In the genomic region with DNA sequence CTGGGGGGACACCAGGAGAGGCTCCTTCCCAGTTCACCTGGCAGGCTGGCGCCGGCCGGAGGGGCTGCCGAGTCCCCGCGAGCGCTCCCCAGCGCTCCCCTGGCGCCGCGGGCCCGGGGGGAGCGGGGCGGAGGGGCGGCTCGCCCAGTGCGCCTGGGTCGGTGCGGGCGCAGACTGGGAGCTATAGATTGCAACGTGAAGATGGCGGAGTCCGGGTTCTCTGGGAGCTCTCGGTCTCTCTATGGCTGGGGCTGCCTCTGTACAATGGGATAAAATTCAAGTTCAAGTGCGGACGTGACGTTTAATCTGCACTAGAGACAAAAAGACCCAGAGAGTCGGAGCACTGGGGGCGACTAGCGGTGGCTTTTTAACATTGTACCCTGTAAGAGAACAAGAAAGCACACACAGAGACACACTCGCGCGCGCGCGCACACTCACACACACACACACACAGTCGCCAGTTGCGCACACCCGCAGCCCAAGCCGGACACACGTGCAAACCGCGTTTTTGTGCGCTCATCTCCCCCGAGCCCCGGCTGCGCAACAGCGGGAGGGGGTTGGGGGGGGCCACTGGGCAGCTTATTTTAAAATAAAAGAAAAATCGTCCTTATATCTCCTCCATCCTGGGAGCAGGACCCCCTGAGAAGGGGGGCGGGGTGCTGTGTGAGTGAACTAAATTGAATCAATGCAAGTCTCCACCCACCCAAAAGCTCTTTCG, we compare ENCODE assay signal across 8 cellular contexts. TPM values are rescaled to one million over a fixed set of nuclear protein-coding genes. Genes with fewer than 3 reads are reported as not detected.
DNase-seq lines count a peak whose midpoint lies in the region; ATAC-seq and TF ChIP-seq lines count a peak whose summit lies in the region.

A gene (minus strand): TSS at position 247 of the 718 bp plus-strand sequence. CDS start 979 bp downstream, outside the sequence.

- no peaks in the 10 kb centered on the region for H3F3A ChIP-seq in PC-3 (ENCODE audit: low read length, unreplicated experiment)
- H3F3A ChIP-seq in neural progenitor cell (ENCODE audit: low read depth), result peaks cover 28% of the 10 kb centered on the region

- H3K36me3 Mint-ChIP-seq in Calu3 (ENCODE audit: insufficient read depth, unreplicated experiment), result peaks cover 26% of the 10 kb centered on the region
- H3K36me3 Mint-ChIP-seq in activated T-cell treated with anti-CD3 and anti-CD28 coated beads, Interleukin-2, amount 50 U/mL, for 4 hours (ENCODE audit: insufficient read depth), result no peaks in the 10 kb centered on the region
- no peaks in the 10 kb centered on the region for H3K36me3 Mint-ChIP-seq in neural progenitor cell

- H3K4me3 ChIP-seq in PC-3 (ENCODE audit: low read length) (peak within 1 kb of the TSS; percentile 57), neural progenitor cell (peak within 1 kb of the TSS; percentile 75), subcutaneous abdominal adipose tissue (ENCODE audit: low read depth in 1 of 5, low read length in 5 of 5) (peak within 1 kb of the TSS; percentile 31 to 54 (median 48))

- H3K27me3 ChIP-seq in PC-3 (ENCODE audit: low read length), result peaks cover 83% of the 10 kb centered on the region
- H3K27me3 ChIP-seq in neural progenitor cell, result peaks cover 97% of the 10 kb centered on the region
- H3K27me3 ChIP-seq in subcutaneous abdominal adipose tissue (ENCODE audit: control insufficient read depth in 5 of 5, insufficient read depth in 4 of 5, low read length in 5 of 5), result peaks cover 31 to 56% (median 38%) of the 10 kb centered on the region in 5 donors

- no peak within 1 kb of the TSS for H3K27ac Mint-ChIP-seq in Calu3 (ENCODE audit: unreplicated experiment)
- no peak within 1 kb of the TSS for H3K27ac Mint-ChIP-seq in neural progenitor cell

- no peaks in the 10 kb centered on the region for H4K20me1 ChIP-seq in PC-3 (ENCODE audit: low read length)
- peaks cover 45% of the 10 kb centered on the region for H4K20me1 ChIP-seq in neural progenitor cell (ENCODE audit: low read depth)

- ATAC-seq in GM21447 (IDR thresholded peaks at IDR 0.05; ENCODE audit: unreplicated experiment) (peak; percentile 75), PC-3 (peak; percentile 58)
- ATAC-seq in activated T-cell treated with anti-CD3 and anti-CD28 coated beads, Interleukin-2, amount 50 U/mL, for 4 hours, result peak; percentile 72

- intact Hi-C loops in Calu3 (cut with micrococcal nuclease; ENCODE audit: unreplicated experiment), result loop anchor here (1.0 to 10.0 kb wide), 2 partner anchors 143 to 297 kb away; no protein-coding TSS in a partner anchor
- intact Hi-C loops in PC-3 (cut with micrococcal nuclease), result no loop called here

- no peaks in the 10 kb centered on the region for H3K9me2 ChIP-seq in PC-3 (replicated peaks; ENCODE audit: low read length)

- CTCF ChIA-PET in Calu3 (lab: Charles Lee) (interaction anchor here (0.7 kb wide), 1 partner anchor 144 kb away, joined by 3 read pairs; no protein-coding TSS in a partner anchor), PC-3 (lab: Charles Lee) (no interaction called here)

- H3K4me1 Mint-ChIP-seq in Calu3 (ENCODE audit: low read depth, unreplicated experiment) (peaks cover 23% of the 10 kb centered on the region), neural progenitor cell (peaks cover 40% of the 10 kb centered on the region)
- H3K4me1 Mint-ChIP-seq in activated T-cell treated with anti-CD3 and anti-CD28 coated beads, Interleukin-2, amount 50 U/mL, for 4 hours (ENCODE audit: low read depth), result peaks cover 38% of the 10 kb centered on the region

- H3K27ac ChIP-seq in PC-3 (ENCODE audit: low read length), result no peak within 1 kb of the TSS
- H3K27ac ChIP-seq in neural progenitor cell, result no peak within 1 kb of the TSS
- no peak within 1 kb of the TSS for H3K27ac ChIP-seq in subcutaneous abdominal adipose tissue (ENCODE audit: low read depth, low read length)

- H3K4me2 ChIP-seq in PC-3 (ENCODE audit: low read length), result peak within 1 kb of the TSS; percentile 78
- H3K4me2 ChIP-seq in neural progenitor cell, result peak within 1 kb of the TSS; percentile 93

- TF ChIP-seq CTCF in Calu3 (IDR thresholded peaks at IDR 0.05; ENCODE audit: unreplicated experiment) (peak; percentile 48), PC-3 (conservative IDR thresholded peaks at IDR 0.05; ENCODE audit: low read depth, low read length) (peak; percentile 51), neural progenitor cell (IDR thresholded peaks at IDR 0.05) (peak; percentile 49)

- peaks cover 8% of the 10 kb centered on the region; the same call in 1 of the 2 replicates for H3K4me1 ChIP-seq in PC-3 (ENCODE audit: insufficient read depth, low read length)
- peaks cover 43% of the 10 kb centered on the region for H3K4me1 ChIP-seq in neural progenitor cell
- H3K4me1 ChIP-seq in subcutaneous abdominal adipose tissue (ENCODE audit: control insufficient read depth in 5 of 5, insufficient read depth in 5 of 5, low read length in 5 of 5), result peaks cover 0 to 39% (median 39%) of the 10 kb centered on the region in 5 donors

- BruUV-seq in Calu3 (replicated peaks; lab: Mats Ljungman, UMichigan) (no TSS peak), PC-3 (replicated peaks; lab: Mats Ljungman, UMichigan) (no TSS peak)

- H3K27me3 Mint-ChIP-seq in Calu3 (ENCODE audit: unreplicated experiment) (peaks cover 93% of the 10 kb centered on the region), neural progenitor cell (ENCODE audit: insufficient read depth, low read depth) (peaks cover 65% of the 10 kb centered on the region)
- no peaks in the 10 kb centered on the region for H3K27me3 Mint-ChIP-seq in activated T-cell treated with anti-CD3 and anti-CD28 coated beads, Interleukin-2, amount 50 U/mL, for 4 hours (ENCODE audit: low read depth)

- no peak within 1 kb of the TSS for H3K9ac ChIP-seq in PC-3 (ENCODE audit: low read length)
- no peak within 1 kb of the TSS for H3K9ac ChIP-seq in neural progenitor cell
- H3K9ac ChIP-seq in subcutaneous abdominal adipose tissue (ENCODE audit: low read length in 5 of 5), result no peak within 1 kb of the TSS

- H3K9me3 ChIP-seq in PC-3 (ENCODE audit: low read length) (no peaks in the 10 kb centered on the region), neural progenitor cell (ENCODE audit: low read depth) (no peaks in the 10 kb centered on the region), subcutaneous abdominal adipose tissue (ENCODE audit: control insufficient read depth in 5 of 5, low read length in 5 of 5) (no peaks in the 10 kb centered on the region)

- H2AFZ ChIP-seq in PC-3 (ENCODE audit: low read length) (peak within 1 kb of the TSS; percentile 59; the same call in 1 of the 2 replicates), neural progenitor cell (replicated peaks) (peak within 1 kb of the TSS; percentile 65)

- peak within 1 kb of the TSS; percentile 70 for H3K4me3 Mint-ChIP-seq in Calu3 (ENCODE audit: low read depth, unreplicated experiment)
- H3K4me3 Mint-ChIP-seq in activated T-cell treated with anti-CD3 and anti-CD28 coated beads, Interleukin-2, amount 50 U/mL, for 4 hours, result peak within 1 kb of the TSS; percentile 99
- peak within 1 kb of the TSS; percentile 86 for H3K4me3 Mint-ChIP-seq in neural progenitor cell

- DNase-seq in Calu3 (peak; percentile 70), HuH-7.5 (ENCODE audit: low spot score) (peak; percentile 61), PC-3 (peak; percentile 61), fibroblast of gingiva (ENCODE audit: low read depth) (peak; percentile 46), neural progenitor cell (ENCODE audit: low spot score) (peak; percentile 71)
- DNase-seq in activated T-cell treated with anti-CD3 and anti-CD28 coated beads, Interleukin-2, amount 50 U/mL, for 4 hours, result peak; percentile 87

- POLR2A ChIA-PET in PC-3 (lab: Charles Lee; ENCODE audit: unreplicated experiment), result no interaction called here

- no peaks in the 10 kb centered on the region for H3K36me3 ChIP-seq in PC-3 (ENCODE audit: low read depth, low read length)
- H3K36me3 ChIP-seq in neural progenitor cell, result no peaks in the 10 kb centered on the region
- H3K36me3 ChIP-seq in subcutaneous abdominal adipose tissue (ENCODE audit: control insufficient read depth in 5 of 5, insufficient read depth in 5 of 5, low read length in 5 of 5), result no peaks in the 10 kb centered on the region

- no peaks in the 10 kb centered on the region for H3K79me2 ChIP-seq in PC-3 (ENCODE audit: low read length)
- H3K79me2 ChIP-seq in neural progenitor cell (ENCODE audit: low read depth), result no peaks in the 10 kb centered on the region

- H3K9me3 Mint-ChIP-seq in Calu3 (ENCODE audit: low read depth, unreplicated experiment), result no peaks in the 10 kb centered on the region
- H3K9me3 Mint-ChIP-seq in activated T-cell treated with anti-CD3 and anti-CD28 coated beads, Interleukin-2, amount 50 U/mL, for 4 hours, result no peaks in the 10 kb centered on the region
- no peaks in the 10 kb centered on the region for H3K9me3 Mint-ChIP-seq in neural progenitor cell

RNA-seq across cellular contexts. Expression of the gene that starts here (rescaled TPM):
- total RNA-seq in Calu3 (2022) (0.24 and 0.59 TPM in 2 replicates), PC-3 (2014; rRNA removed) (0.73 and 1.7 TPM in 2 replicates), neural progenitor cell (ENCODE audit: low replicate concordance) (1.3 and 1.5 TPM in 2 replicates)
- 10 to 100 TPM; 54.6 to 64.6 (median 62.4) TPM for total RNA-seq in activated T-cell treated with anti-CD3 and anti-CD28 coated beads, Interleukin-2, amount 50 U/mL, for 4 hours

Comparison
In these comparisons a context has a peak if more than half of its experiments do, and no peak if none do; other contexts are left out.
1. RNA of the gene that starts here (total RNA-seq): 54.6 to 64.6 TPM in activated T-cell treated with anti-CD3 and anti-CD28 coated beads, Interleukin-2, amount 50 U/mL, for 4 hours; 1.3 to 1.5 TPM in neural progenitor cell, 0.73 to 1.7 TPM in PC-3 and 0.24 to 0.59 TPM in Calu3; every median in the first group is over 10 times any median in the second.
2. Peak in DNase-seq in Calu3; RNA of the gene not detected or under 1 TPM.
3. Peak in every context shown above with its lines, with median percentiles within 50 percentile points of each other: DNase-seq, H3K4me3 Mint-ChIP-seq, CTCF ChIP-seq, ATAC-seq and H3K4me3 ChIP-seq.